In the genomic region with DNA sequence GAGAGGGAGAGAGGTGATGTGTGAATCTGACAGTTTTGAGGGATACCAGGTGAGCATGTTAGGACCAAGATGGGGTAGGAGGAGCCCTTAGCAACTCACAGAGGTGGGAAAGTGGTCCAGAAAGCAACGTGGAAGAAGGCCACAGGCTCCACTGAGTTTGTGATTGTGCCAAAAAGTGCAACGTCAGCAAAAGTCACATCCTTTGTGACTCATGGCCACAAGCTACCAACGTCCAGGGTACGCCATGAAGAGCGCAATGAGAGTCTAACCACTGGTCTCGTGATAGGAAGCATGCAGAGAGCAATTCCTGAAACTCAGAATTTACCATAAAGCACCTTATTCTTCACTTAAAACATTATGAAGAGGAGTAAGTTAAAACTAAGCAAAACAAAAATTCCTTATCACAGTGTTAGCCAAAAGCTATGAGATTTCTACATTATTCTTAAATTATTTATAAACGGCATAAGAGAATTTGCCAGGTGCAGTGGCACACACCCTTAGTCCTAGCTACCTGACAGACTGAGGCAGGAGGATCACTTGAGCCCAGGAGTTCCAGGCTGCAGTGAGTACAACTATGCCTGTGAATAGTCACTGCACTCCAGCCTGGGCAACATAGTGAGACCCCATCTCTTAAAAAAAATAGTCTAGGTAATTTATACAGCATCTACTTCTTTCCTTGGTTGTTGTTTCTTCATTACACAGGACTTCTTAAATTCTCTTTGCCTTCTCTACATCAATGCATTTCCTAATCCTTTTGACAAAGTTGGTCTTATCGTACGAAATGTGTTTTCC, we compare ENCODE assay signal across 16 cellular contexts.
"Had no signal": no experiment of that assay in that cellular context is flagged by ENCODE, and none has a peak within 500 bp of the region (broad histone marks: within the 10 kb centered on the region; RNA-seq: fewer than 3 reads in every experiment).

No MANE protein-coding gene starts in this region.

- H3K27me3 ChIP-seq: esophagus squamous epithelium, spleen had no signal

- H3K4me3 Mint-ChIP-seq: activated naive CD4-positive, alpha-beta T cell treated with anti-CD3 and anti-CD28 coated beads for 36 hours; activated T-cell treated with anti-CD3 and anti-CD28 coated beads, Interleukin-2, amount 50 U/mL, for 4 hours; mesothelial cell of epicardium; natural killer cell treated with Interleukin-12 subunit alpha and Interleukin-12 subunit beta and Interleukin-15 and Interleukin-18, amount 100 ng/mL, for 72 hours; stimulated activated memory B cell treated with anti-CD40 and anti-IgM and Interleukin-4, amounts not matched to agents 10 μg/mL and 1 μg/mL and 100 μg/mL, for 72 hours had no signal

- H3K4me1 Mint-ChIP-seq: stimulated activated memory B cell treated with anti-CD40 and anti-IgM and Interleukin-4, amounts not matched to agents 10 μg/mL and 1 μg/mL and 100 μg/mL, for 72 hours had no signal

- ATAC-seq: activated T-cell treated with anti-CD3 and anti-CD28 coated beads, Interleukin-2, amount 50 U/mL, for 4 hours; left colon; natural killer cell treated with Interleukin-12 subunit alpha and Interleukin-12 subunit beta and Interleukin-15 and Interleukin-18, amount 100 ng/mL, for 72 hours; stimulated activated memory B cell treated with anti-CD40 and anti-IgM and Interleukin-4, amounts not matched to agents 10 μg/mL and 1 μg/mL and 100 μg/mL, for 72 hours had no signal

- H3K4me1 ChIP-seq: esophagus squamous epithelium, parathyroid adenoma, spleen had no signal

- H3K27me3 Mint-ChIP-seq: brain; natural killer cell treated with Interleukin-12 subunit alpha and Interleukin-12 subunit beta and Interleukin-15 and Interleukin-18, amount 100 ng/mL, for 72 hours had no signal

- H3K27ac ChIP-seq: esophagus squamous epithelium, parathyroid adenoma, spleen had no signal

- DNase-seq: activated CD4-positive, alpha-beta T cell treated with anti-CD3 and anti-CD28 coated beads for 48 hours; activated CD4-positive, CD25-positive, alpha-beta regulatory T cell; activated CD8-positive, alpha-beta memory T cell treated with anti-CD3 and anti-CD28 coated beads, Interleukin-2, amount 50 U/mL, for 4 hours; activated naive CD4-positive, alpha-beta T cell treated with anti-CD3 and anti-CD28 coated beads for 36 hours; activated T-cell treated with anti-CD3 and anti-CD28 coated beads, Interleukin-2, amount 50 U/mL, for 4 hours; cortex of kidney; effector CD8-positive, alpha-beta T cell; esophagus squamous epithelium; left colon; spleen; stimulated activated CD4-positive, alpha-beta T cell treated with anti-CD3 and anti-CD28 coated beads, Interleukin-4, amount 100 ng/mL, for 4 hours had no signal

- H3K9me3 Mint-ChIP-seq: activated naive CD4-positive, alpha-beta T cell treated with anti-CD3 and anti-CD28 coated beads for 36 hours; activated T-cell treated with anti-CD3 and anti-CD28 coated beads, Interleukin-2, amount 50 U/mL, for 4 hours; brain; mesothelial cell of epicardium; natural killer cell treated with Interleukin-12 subunit alpha and Interleukin-12 subunit beta and Interleukin-15 and Interleukin-18, amount 100 ng/mL, for 72 hours; stimulated activated memory B cell treated with anti-CD40 and anti-IgM and Interleukin-4, amounts not matched to agents 10 μg/mL and 1 μg/mL and 100 μg/mL, for 72 hours had no signal

- H3K27ac Mint-ChIP-seq: activated naive CD4-positive, alpha-beta T cell treated with anti-CD3 and anti-CD28 coated beads for 36 hours; stimulated activated memory B cell treated with anti-CD40 and anti-IgM and Interleukin-4, amounts not matched to agents 10 μg/mL and 1 μg/mL and 100 μg/mL, for 72 hours had no signal

- H3K36me3 ChIP-seq: esophagus squamous epithelium, spleen had no signal

- H3K4me3 ChIP-seq: esophagus squamous epithelium, spleen had no signal

- H3K9me3 ChIP-seq: esophagus squamous epithelium, spleen had no signal

- H3K36me3 Mint-ChIP-seq: brain; mesothelial cell of epicardium; natural killer cell treated with Interleukin-12 subunit alpha and Interleukin-12 subunit beta and Interleukin-15 and Interleukin-18, amount 100 ng/mL, for 72 hours; stimulated activated memory B cell treated with anti-CD40 and anti-IgM and Interleukin-4, amounts not matched to agents 10 μg/mL and 1 μg/mL and 100 μg/mL, for 72 hours had no signal
